In the genomic region with DNA sequence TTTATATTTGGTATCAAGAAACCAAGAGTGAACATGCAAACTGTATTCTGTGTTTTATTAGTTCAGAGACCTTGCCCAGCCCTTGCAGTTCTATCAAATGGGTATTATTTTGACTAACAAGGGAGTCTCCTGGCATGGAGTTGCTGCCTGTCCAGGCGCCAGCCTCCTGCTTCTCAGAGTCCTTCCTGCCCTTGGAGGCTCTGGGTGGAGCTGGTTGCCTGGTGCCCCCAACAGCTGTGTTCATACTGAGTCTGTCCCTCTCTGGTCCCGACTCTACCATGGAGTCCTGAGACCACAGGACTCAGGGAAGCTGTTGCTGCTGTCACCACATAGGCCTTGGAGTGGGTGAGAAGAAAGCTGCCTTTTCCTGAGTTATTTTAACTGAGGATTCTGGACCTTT, we compare ENCODE assay signal across 13 cellular contexts.
"Had no signal": no experiment of that assay in that cellular context is flagged by ENCODE, and none has a peak within 500 bp of the region (broad histone marks: within the 10 kb centered on the region; RNA-seq: fewer than 3 reads in every experiment).

No MANE protein-coding gene starts in this region.

- H3K36me3 ChIP-seq: esophagus squamous epithelium, tibial artery had no signal

- H3K27me3 ChIP-seq: body of pancreas had no signal

- DNase-seq: activated B cell treated with CpG ODN at 0.5 μM for 24 hours; activated CD4-positive, alpha-beta T cell treated with anti-CD3 and anti-CD28 coated beads for 48 hours; activated CD8-positive, alpha-beta T cell treated with anti-CD3 and anti-CD28 coated beads for 36 hours; activated effector memory CD4-positive, alpha-beta T cell treated with anti-CD3 and anti-CD28 coated beads, Interleukin-2, amount 50 U/mL, for 16 hours; activated T-cell treated with anti-CD3 and anti-CD28 coated beads, Interleukin-2, amount 50 U/mL, for 48 hours; body of pancreas; cortex of kidney; effector CD8-positive, alpha-beta T cell; esophagus squamous epithelium; stimulated activated naive CD8-positive, alpha-beta T cell treated with anti-CD3 and anti-CD28 coated beads, Interleukin-15, amount 100 ng/mL, for 72 hours; T-helper 2 cell; tibial artery had no signal

- H3K27ac ChIP-seq: body of pancreas, esophagus squamous epithelium, tibial artery had no signal

- ATAC-seq: activated CD8-positive, alpha-beta T cell treated with anti-CD3 and anti-CD28 coated beads for 36 hours; activated naive CD4-positive, alpha-beta T cell treated with anti-CD3 and anti-CD28 coated beads, Interleukin-2, amount 50 U/mL, for 72 hours; body of pancreas; stimulated activated naive CD8-positive, alpha-beta T cell treated with anti-CD3 and anti-CD28 coated beads, Interleukin-15, amount 100 ng/mL, for 72 hours had no signal

- H3K4me3 ChIP-seq: body of pancreas, esophagus squamous epithelium, tibial artery had no signal

- H3K9me3 ChIP-seq: body of pancreas, tibial artery had no signal
